In the genomic region with DNA sequence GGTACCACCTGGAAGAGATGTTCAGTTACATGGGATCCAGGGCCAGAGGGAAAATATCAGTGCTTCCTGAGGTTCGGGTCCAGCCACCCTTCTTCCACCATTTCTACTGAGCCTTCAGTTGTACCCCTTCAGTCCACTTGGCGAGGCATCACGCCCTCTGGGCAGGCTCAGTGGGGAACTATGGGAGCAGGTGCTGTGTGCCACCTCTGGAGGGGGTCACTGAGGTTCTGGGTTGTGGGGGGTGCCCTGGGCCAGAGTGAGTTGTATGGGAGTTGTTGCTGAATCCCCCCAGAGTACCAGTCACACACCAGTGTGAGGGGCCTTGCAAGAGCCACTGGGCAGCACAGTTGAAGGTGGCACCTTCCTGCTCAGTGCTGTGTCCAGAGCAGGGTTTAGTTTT, we compare ENCODE assay signal across 1 cellular context.
TF ChIP-seq lines count a peak whose summit lies in the region.

No MANE protein-coding gene starts in this region.

TF ChIP-seq in IMR-90, 13 proteins besides CTCF, POLR2A, EP300 and RAD21:
- no peak for TF ChIP-seq RCOR1 (IDR thresholded peaks at IDR 0.05; ENCODE audit: insufficient replicate concordance, low read length)
- TF ChIP-seq NFE2L2 (IDR thresholded peaks at IDR 0.05; ENCODE audit: low read depth, low read length) = no peak
- TF ChIP-seq BHLHE40 (IDR thresholded peaks at IDR 0.05; ENCODE audit: low read depth, low read length) = no peak
- TF ChIP-seq MAZ (IDR thresholded peaks at IDR 0.05; ENCODE audit: borderline replicate concordance, low read depth, low read length) = no peak
- no peak for TF ChIP-seq MAFK (IDR thresholded peaks at IDR 0.05; ENCODE audit: low read depth, low read length)
- TF ChIP-seq SMC3 (IDR thresholded peaks at IDR 0.05; ENCODE audit: low read depth, low read length) = no peak
- TF ChIP-seq, protein P1, sequence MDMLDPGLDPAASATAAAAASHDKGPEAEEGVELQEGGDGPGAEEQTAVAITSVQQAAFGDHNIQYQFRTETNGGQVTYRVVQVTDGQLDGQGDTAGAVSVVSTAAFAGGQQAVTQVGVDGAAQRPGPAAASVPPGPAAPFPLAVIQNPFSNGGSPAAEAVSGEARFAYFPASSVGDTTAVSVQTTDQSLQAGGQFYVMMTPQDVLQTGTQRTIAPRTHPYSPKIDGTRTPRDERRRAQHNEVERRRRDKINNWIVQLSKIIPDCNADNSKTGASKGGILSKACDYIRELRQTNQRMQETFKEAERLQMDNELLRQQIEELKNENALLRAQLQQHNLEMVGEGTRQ (IDR thresholded peaks at IDR 0.05; ENCODE audit: low read depth, low read length) = no peak
- no peak for TF ChIP-seq CHD1 (IDR thresholded peaks at IDR 0.05; ENCODE audit: low read depth, low read length)
- TF ChIP-seq RFX5 (IDR thresholded peaks at IDR 0.05; ENCODE audit: low read depth, low read length) = no peak
- TF ChIP-seq, protein P2, sequence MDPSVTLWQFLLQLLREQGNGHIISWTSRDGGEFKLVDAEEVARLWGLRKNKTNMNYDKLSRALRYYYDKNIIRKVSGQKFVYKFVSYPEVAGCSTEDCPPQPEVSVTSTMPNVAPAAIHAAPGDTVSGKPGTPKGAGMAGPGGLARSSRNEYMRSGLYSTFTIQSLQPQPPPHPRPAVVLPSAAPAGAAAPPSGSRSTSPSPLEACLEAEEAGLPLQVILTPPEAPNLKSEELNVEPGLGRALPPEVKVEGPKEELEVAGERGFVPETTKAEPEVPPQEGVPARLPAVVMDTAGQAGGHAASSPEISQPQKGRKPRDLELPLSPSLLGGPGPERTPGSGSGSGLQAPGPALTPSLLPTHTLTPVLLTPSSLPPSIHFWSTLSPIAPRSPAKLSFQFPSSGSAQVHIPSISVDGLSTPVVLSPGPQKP (IDR thresholded peaks at IDR 0.05; ENCODE audit: borderline replicate concordance, low read depth, low read length) = no peak
- TF ChIP-seq MXI1 (IDR thresholded peaks at IDR 0.05; ENCODE audit: borderline replicate concordance, low read depth, low read length) = no peak
- no peak for TF ChIP-seq CEBPB (IDR thresholded peaks at IDR 0.05; ENCODE audit: low read depth, low read length)
